ENCODE assay signal across 11 cellular contexts in genomic region chr1:240608707-240609106, GRCh38. TPM values are rescaled to one million over a fixed set of nuclear protein-coding genes. Genes with fewer than 3 reads are reported as not detected.
A peak's percentile ranks its signal among the peaks of the same experiment; 100 is the strongest.
DNase-seq lines count a peak whose midpoint lies in the region; ATAC-seq and TF ChIP-seq lines count a peak whose summit lies in the region.
"Had no signal": no experiment of that assay in that cellular context is flagged by ENCODE, and none has a peak within 500 bp of the region (broad histone marks: within the 10 kb centered on the region; RNA-seq: fewer than 3 reads in every experiment).

No MANE protein-coding gene starts in this region.

- no peak overlapping the region for H3K23ac ChIP-seq in mesendoderm (ENCODE audit: low read length)

- no peak overlapping the region for H3K4me3 Mint-ChIP-seq in HFFc6

- ATAC-seq in HG03571 (IDR thresholded peaks at IDR 0.05; ENCODE audit: unreplicated experiment) = no peak

- H3K4me2 ChIP-seq in mesendoderm (ENCODE audit: low read length) = no peak overlapping the region

- H3K56ac ChIP-seq in mesendoderm (ENCODE audit: low read length) = peak overlapping the region; percentile 65

- no peaks in the 10 kb centered on the region; the same call in 1 of the 2 replicates for H3K27me3 Mint-ChIP-seq in HFFc6 (ENCODE audit: insufficient read depth)

- no CpG with 5 or more reads among the region's 2 CpGs for WGBS in mesendoderm (ENCODE audit: extremely low coverage, insufficient coverage, low lambda C conversion rate)

- no peak overlapping the region for H3K27ac ChIP-seq in mesendoderm (ENCODE audit: low read depth, low read length)

- H4K5ac ChIP-seq in mesendoderm (ENCODE audit: low read length) = no peak overlapping the region

- no peaks in the 10 kb centered on the region for H3K27me3 ChIP-seq in mesendoderm (ENCODE audit: insufficient read depth, low read length, poor library complexity)

- no peak overlapping the region for H3K4me3 ChIP-seq in mesendoderm (ENCODE audit: low read length)

- no peak overlapping the region for H2BK120ac ChIP-seq in mesendoderm (ENCODE audit: low read depth, low read length)

- no peak overlapping the region for H3K27ac Mint-ChIP-seq in HFFc6

- H3K79me1 ChIP-seq in mesendoderm (ENCODE audit: low read length) = no peaks in the 10 kb centered on the region

- DNase-seq in COLO668 (lab: John Stamatoyannopoulos, UW; ENCODE audit: unreplicated experiment) = peak; percentile 13
- no peak for DNase-seq in HFFc6
- peak; percentile 25 for DNase-seq in astrocyte of the hippocampus (ENCODE audit: low read depth, low spot score)
- DNase-seq in mesendoderm = peak; percentile 66
- DNase-seq in NCI-H2227 treated with DMSO at 0.1 percent for 48 hours (lab: John Stamatoyannopoulos, UW) = no peak
- no peak for DNase-seq in cerebellar nuclear complex (lab: John Stamatoyannopoulos, UW)
- no peak for DNase-seq in stimulated activated CD4-positive, alpha-beta T cell treated with anti-CD3 and anti-CD28 coated beads, Interleukin-2, amount 100 ng/mL, for 24 hours
- DNase-seq: activated naive CD4-positive, alpha-beta T cell treated with anti-CD3 and anti-CD28 coated beads, Interleukin-2, amount 50 U/mL, for 16 hours; MV-4-11 had no signal

- no peak overlapping the region for H4K8ac ChIP-seq in mesendoderm (ENCODE audit: low read depth, low read length)

- no peaks in the 10 kb centered on the region for H3K9me3 Mint-ChIP-seq in HFFc6

- H3K18ac ChIP-seq in mesendoderm (ENCODE audit: low read length) = no peak overlapping the region

- TF ChIP-seq CTCF in HFFc6 (IDR thresholded peaks at IDR 0.05) = peak; percentile 74

- no peak overlapping the region for H2BK5ac ChIP-seq in mesendoderm (ENCODE audit: low read length)

- H3K4me1 ChIP-seq in mesendoderm (ENCODE audit: control insufficient read depth, low read depth, low read length) = peaks cover 3% of the 10 kb centered on the region

- no peak overlapping the region for H2AK5ac ChIP-seq in mesendoderm (ENCODE audit: low read length)

- no peak overlapping the region for H2BK15ac ChIP-seq in mesendoderm (replicated peaks; ENCODE audit: low read depth)

- H3K4ac ChIP-seq in mesendoderm (ENCODE audit: low read depth, low read length) = no peak overlapping the region

- no peaks in the 10 kb centered on the region for H3K36me3 ChIP-seq in mesendoderm (ENCODE audit: control insufficient read depth, insufficient read depth, low read length)

- H3K79me2 ChIP-seq in mesendoderm (ENCODE audit: control insufficient read depth, insufficient read depth, low read length) = no peaks in the 10 kb centered on the region

- H3K4me1 Mint-ChIP-seq in HFFc6 (ENCODE audit: low read depth) = peaks cover 59% of the 10 kb centered on the region

- H3K36me3 Mint-ChIP-seq in HFFc6 (ENCODE audit: low read depth) = no peaks in the 10 kb centered on the region

- H3K9ac ChIP-seq in mesendoderm (ENCODE audit: low read length) = peak overlapping the region; percentile 11

RNA-seq across cellular contexts. Expression of gene GREM2, which starts 3.2 kb away (rescaled TPM):
- total RNA-seq in HFFc6 (2021; fragmentation: NEBNext Ultra II Directional; extraction: Animal tissue kit (Norgen Biotek cat#: 25700)) = 10 to 100 TPM in 4 of 6 experiments, 1 to 10 TPM in 2; 4.9 to 15.3 (median 14.3) TPM
- 0.42 TPM for polyA plus RNA-seq in mesendoderm (2013, experiment 1 of 2)
- polyA plus RNA-seq in mesendoderm (2013, experiment 2 of 2) = 0.45 TPM
- total RNA-seq: T-helper 2 cell treated with Interferon-gamma antibody and Interleukin-4, amounts not matched to agents 100 ng/mL and 5 ng/mL, for 36 hours had no signal

Comparison
In these comparisons a context has a peak if more than half of its experiments do, and no peak if none do; other contexts are left out.
1. DNase-seq: peak in COLO668 (single experiment), astrocyte of the hippocampus (single experiment) and mesendoderm (single experiment); none in HFFc6 (single experiment), NCI-H2227 treated with DMSO at 0.1 percent for 48 hours (single experiment), cerebellar nuclear complex (0 of 2) and stimulated activated CD4-positive, alpha-beta T cell treated with anti-CD3 and anti-CD28 coated beads, Interleukin-2, amount 100 ng/mL, for 24 hours (0 of 2).